ENCODE assay signal across 9 cellular contexts in genomic region chr7:122887198-122887597, GRCh38. TPM values are rescaled to one million over a fixed set of nuclear protein-coding genes. Genes with fewer than 3 reads are reported as not detected.
DNase-seq lines count a peak whose midpoint lies in the region; FAIRE-seq and TF ChIP-seq lines count a peak whose summit lies in the region.
"Had no signal": no experiment of that assay in that cellular context is flagged by ENCODE, and none has a peak within 500 bp of the region (broad histone marks: within the 10 kb centered on the region; RNA-seq: fewer than 3 reads in every experiment).

No MANE protein-coding gene starts in this region.

- peak overlapping the region; percentile 80 to 95 (median 86) for H3K27ac ChIP-seq in sigmoid colon
- H3K27ac ChIP-seq in CD8-positive, alpha-beta memory T cell (ENCODE audit: low read depth, low read length), result no peak overlapping the region

- no peaks in the 10 kb centered on the region for H3K36me3 Mint-ChIP-seq in activated CD4-positive, alpha-beta memory T cell treated with anti-CD3 and anti-CD28 coated beads, Interleukin-2, amount 10 ng/mL, durations not matched to agents 7 days and 5 days (ENCODE audit: low read depth)
- H3K36me3 Mint-ChIP-seq in activated CD4-positive, alpha-beta memory T cell treated with anti-CD3 and anti-CD28 coated beads for 36 hours, result peaks cover 2% of the 10 kb centered on the region
- H3K36me3 Mint-ChIP-seq in CD8-positive, alpha-beta memory T cell, result no peaks in the 10 kb centered on the region

- intact Hi-C loops in activated CD4-positive, alpha-beta memory T cell treated with anti-CD3 and anti-CD28 coated beads for 36 hours (cut with micrococcal nuclease), result no loop called here
- intact Hi-C loops in sigmoid colon (cut with DNase I), result loop anchor here (2.0 kb wide), 1 partner anchor 268 kb away; no protein-coding TSS in a partner anchor

- H3K4me1 Mint-ChIP-seq in activated CD4-positive, alpha-beta memory T cell treated with anti-CD3 and anti-CD28 coated beads, Interleukin-2, amount 10 ng/mL, durations not matched to agents 7 days and 5 days, result peaks cover 10% of the 10 kb centered on the region
- peaks cover 7% of the 10 kb centered on the region for H3K4me1 Mint-ChIP-seq in activated CD4-positive, alpha-beta memory T cell treated with anti-CD3 and anti-CD28 coated beads for 36 hours (ENCODE audit: low read depth)
- H3K4me1 Mint-ChIP-seq in CD8-positive, alpha-beta memory T cell, result peaks cover 0 to 12% (median 0%) of the 10 kb centered on the region in 3 donors

- POLR2A ChIA-PET in activated CD4-positive, alpha-beta memory T cell treated with anti-CD3 and anti-CD28 coated beads, Interleukin-2, amount 10 ng/mL, durations not matched to agents 7 days and 5 days (lab: Charles Lee), result no interaction called here
- POLR2A ChIA-PET in activated CD4-positive, alpha-beta memory T cell treated with anti-CD3 and anti-CD28 coated beads for 36 hours (lab: Charles Lee), result no interaction called here
- POLR2A ChIA-PET in CD8-positive, alpha-beta memory T cell (lab: Charles Lee), result no interaction called here

- 1 to 2% methylated on average over 12 of the region's 12 CpGs for WGBS in sigmoid colon, 2 donors

- no peak for TF ChIP-seq POLR2A in sigmoid colon (IDR thresholded peaks at IDR 0.05)

- peaks cover 0 to 13% (median 6%) of the 10 kb centered on the region in 4 donors for H3K4me1 ChIP-seq in sigmoid colon
- H3K4me1 ChIP-seq in CD8-positive, alpha-beta memory T cell (ENCODE audit: insufficient read depth, low read length), result no peaks in the 10 kb centered on the region

- H3K9me3 Mint-ChIP-seq in activated CD4-positive, alpha-beta memory T cell treated with anti-CD3 and anti-CD28 coated beads, Interleukin-2, amount 10 ng/mL, durations not matched to agents 7 days and 5 days, result no peaks in the 10 kb centered on the region
- H3K9me3 Mint-ChIP-seq in activated CD4-positive, alpha-beta memory T cell treated with anti-CD3 and anti-CD28 coated beads for 36 hours, result no peaks in the 10 kb centered on the region
- peaks cover 0 to 16% (median 8%) of the 10 kb centered on the region in 5 donors for H3K9me3 Mint-ChIP-seq in CD8-positive, alpha-beta memory T cell

- TF ChIP-seq CTCF in bronchial epithelial cell (IDR thresholded peaks at IDR 0.05; ENCODE audit: insufficient read depth, low read length, severe bottlenecking) (peak; percentile 32), sigmoid colon (IDR thresholded peaks at IDR 0.05) (peak in 1 of 4 experiments; percentile 11)

- no peak for TF ChIP-seq EP300 in sigmoid colon (IDR thresholded peaks at IDR 0.05)

- DNase-seq in activated CD4-positive, alpha-beta memory T cell treated with anti-CD3 and anti-CD28 coated beads, Interleukin-2, amount 10 ng/mL, durations not matched to agents 7 days and 5 days, result no peak
- no peak for DNase-seq in activated CD4-positive, alpha-beta memory T cell treated with anti-CD3 and anti-CD28 coated beads for 36 hours
- DNase-seq in NCI-H69 (lab: John Stamatoyannopoulos, UW) (peak; percentile 91), bronchial epithelial cell (ENCODE audit: low read depth) (peak; percentile 62), iPS-NIHi7 (ENCODE audit: extremely low spot score) (peak; percentile 56), sigmoid colon (peak; percentile 78)
- DNase-seq in activated effector memory CD4-positive, alpha-beta T cell treated with anti-CD3 and anti-CD28 coated beads, Interleukin-2, amount 50 U/mL, for 16 hours, result no peak
- no peak for DNase-seq in CD8-positive, alpha-beta memory T cell

- CTCF ChIA-PET in activated CD4-positive, alpha-beta memory T cell treated with anti-CD3 and anti-CD28 coated beads, Interleukin-2, amount 10 ng/mL, durations not matched to agents 7 days and 5 days (lab: Charles Lee), result no interaction called here
- CTCF ChIA-PET in activated CD4-positive, alpha-beta memory T cell treated with anti-CD3 and anti-CD28 coated beads for 36 hours (lab: Charles Lee), result no interaction called here
- CTCF ChIA-PET in CD8-positive, alpha-beta memory T cell (lab: Charles Lee), result no interaction called here

- H3K27me3 ChIP-seq in bronchial epithelial cell (ENCODE audit: control insufficient read depth, insufficient read depth, low read length) (no peaks in the 10 kb centered on the region), sigmoid colon (no peaks in the 10 kb centered on the region)
- H3K27me3 ChIP-seq in CD8-positive, alpha-beta memory T cell (ENCODE audit: insufficient read depth, low read length, poor library complexity, severe bottlenecking), result peaks cover 4% of the 10 kb centered on the region

- FAIRE-seq in bronchial epithelial cell (lab: Jason Lieb, UNC), result no peak
- FAIRE-seq: colon had no signal

- no peak overlapping the region for H3K27ac Mint-ChIP-seq in activated CD4-positive, alpha-beta memory T cell treated with anti-CD3 and anti-CD28 coated beads, Interleukin-2, amount 10 ng/mL, durations not matched to agents 7 days and 5 days
- H3K27ac Mint-ChIP-seq in activated CD4-positive, alpha-beta memory T cell treated with anti-CD3 and anti-CD28 coated beads for 36 hours, result no peak overlapping the region
- H3K27ac Mint-ChIP-seq in CD8-positive, alpha-beta memory T cell, result no peak overlapping the region

- peak overlapping the region; percentile 76 for H3K4me3 ChIP-seq in bronchial epithelial cell (ENCODE audit: low read depth, low read length)
- H3K4me3 ChIP-seq in sigmoid colon, result peak overlapping the region; percentile 64 to 89 (median 72)
- H3K4me3 ChIP-seq in CD8-positive, alpha-beta memory T cell (ENCODE audit: low read length), result no peak overlapping the region

- H3K36me3 ChIP-seq in bronchial epithelial cell (ENCODE audit: control insufficient read depth, insufficient read depth, low read length), result no peaks in the 10 kb centered on the region
- H3K36me3 ChIP-seq in sigmoid colon, result no peaks in the 10 kb centered on the region
- H3K36me3 ChIP-seq in CD8-positive, alpha-beta memory T cell (ENCODE audit: insufficient read depth, low read length), result no peaks in the 10 kb centered on the region

- H3K9me3 ChIP-seq in sigmoid colon, result no peaks in the 10 kb centered on the region
- H3K9me3 ChIP-seq in CD8-positive, alpha-beta memory T cell (ENCODE audit: low read length), result no peaks in the 10 kb centered on the region

- peaks cover 42% of the 10 kb centered on the region for H3K27me3 Mint-ChIP-seq in activated CD4-positive, alpha-beta memory T cell treated with anti-CD3 and anti-CD28 coated beads, Interleukin-2, amount 10 ng/mL, durations not matched to agents 7 days and 5 days
- peaks cover 36% of the 10 kb centered on the region for H3K27me3 Mint-ChIP-seq in activated CD4-positive, alpha-beta memory T cell treated with anti-CD3 and anti-CD28 coated beads for 36 hours
- H3K27me3 Mint-ChIP-seq in CD8-positive, alpha-beta memory T cell, result peaks cover 23 to 61% of the 10 kb centered on the region in 2 donors

- peak overlapping the region; percentile 34 for H3K4me3 Mint-ChIP-seq in activated CD4-positive, alpha-beta memory T cell treated with anti-CD3 and anti-CD28 coated beads, Interleukin-2, amount 10 ng/mL, durations not matched to agents 7 days and 5 days
- no peak overlapping the region for H3K4me3 Mint-ChIP-seq in activated CD4-positive, alpha-beta memory T cell treated with anti-CD3 and anti-CD28 coated beads for 36 hours
- H3K4me3 Mint-ChIP-seq in CD8-positive, alpha-beta memory T cell, result peak overlapping the region in 1 of 7 donors; percentile 73

RNA-seq across cellular contexts. Expression of gene CADPS2, which starts 0.9 kb away (rescaled TPM):
- not detected for total RNA-seq in activated CD4-positive, alpha-beta memory T cell treated with anti-CD3 and anti-CD28 coated beads, Interleukin-2, amount 10 ng/mL, durations not matched to agents 7 days and 5 days
- not detected for total RNA-seq in activated CD4-positive, alpha-beta memory T cell treated with anti-CD3 and anti-CD28 coated beads for 36 hours
- 2.0 and 4.2 TPM in 2 replicates for total RNA-seq in bronchial epithelial cell
- total RNA-seq in sigmoid colon, result 10 to 100 TPM in 2 of 4 donors, 1 to 10 TPM in 2; 7.2 to 13.0 (median 10.4) TPM
- polyA plus RNA-seq in sigmoid colon, result 1 to 10 TPM; 4.7 to 9.5 (median 5.4) TPM
- not detected for total RNA-seq in CD8-positive, alpha-beta memory T cell
- polyA plus RNA-seq in CD8-positive, alpha-beta memory T cell, result not detected

Comparison
In these comparisons a context has a peak if more than half of its experiments do, and no peak if none do; other contexts are left out.
1. DNase-seq: peak in NCI-H69 (single experiment), bronchial epithelial cell (single experiment), iPS-NIHi7 (single experiment) and sigmoid colon (single experiment); none in activated CD4-positive, alpha-beta memory T cell treated with anti-CD3 and anti-CD28 coated beads, Interleukin-2, amount 10 ng/mL, durations not matched to agents 7 days and 5 days (single experiment), activated CD4-positive, alpha-beta memory T cell treated with anti-CD3 and anti-CD28 coated beads for 36 hours (single experiment), activated effector memory CD4-positive, alpha-beta T cell treated with anti-CD3 and anti-CD28 coated beads, Interleukin-2, amount 50 U/mL, for 16 hours (single experiment) and CD8-positive, alpha-beta memory T cell (0 of 5).